13 cellular contexts compared by ENCODE assay signal in genomic region chr17:66310528-66311148, GRCh38. TPM values are rescaled to one million over a fixed set of nuclear protein-coding genes. Genes with fewer than 3 reads are reported as not detected.
DNase-seq lines count a peak whose midpoint lies in the region; ATAC-seq, FAIRE-seq and TF ChIP-seq lines count a peak whose summit lies in the region.
"Had no signal": no experiment of that assay in that cellular context is flagged by ENCODE, and none has a peak within 500 bp of the region (broad histone marks: within the 10 kb centered on the region; RNA-seq: fewer than 3 reads in every experiment).

No MANE protein-coding gene starts in this region.

- peaks cover 96% of the 10 kb centered on the region for H3K4me1 Mint-ChIP-seq in activated T-cell treated with anti-CD3 and anti-CD28 coated beads, Interleukin-2, amount 50 U/mL, for 72 hours (ENCODE audit: low read depth)

- no peak overlapping the region for H3K4me2 ChIP-seq in keratinocyte (ENCODE audit: control insufficient read depth, extremely low read depth, insufficient read depth, low read depth, low read length)

- no peak overlapping the region for H3K9ac ChIP-seq in keratinocyte (ENCODE audit: control insufficient read depth, extremely low read depth, insufficient read depth, low read length)

- dilution Hi-C loops in keratinocyte (cut with MboI; ENCODE audit: extremely low pct_ligation_motif_present, low sequenced_read_pairs): no loop called here

- peak overlapping the region; percentile 80 to 93 for H3K4me3 Mint-ChIP-seq in activated T-cell treated with anti-CD3 and anti-CD28 coated beads, Interleukin-2, amount 50 U/mL, for 72 hours
- H3K4me3 Mint-ChIP-seq: effector memory CD8-positive, alpha-beta T cell had no signal

- no peaks in the 10 kb centered on the region for H3K79me2 ChIP-seq in keratinocyte (ENCODE audit: control insufficient read depth, insufficient read depth, low read length)

- H3K36me3 ChIP-seq in BE2C (no peaks in the 10 kb centered on the region), keratinocyte (ENCODE audit: control insufficient read depth in 2 of 2, extremely low read depth in 1 of 2, insufficient read depth in 2 of 2, low read length in 2 of 2) (no peaks in the 10 kb centered on the region), left lung (no peaks in the 10 kb centered on the region)

- H3K9me1 ChIP-seq in keratinocyte (ENCODE audit: control insufficient read depth, extremely low read depth, insufficient read depth, low read length): no peaks in the 10 kb centered on the region

- H4K20me1 ChIP-seq in keratinocyte (ENCODE audit: control insufficient read depth, extremely low read depth, insufficient read depth, low read length): no peaks in the 10 kb centered on the region

- ATAC-seq in activated T-cell treated with anti-CD3 and anti-CD28 coated beads, Interleukin-2, amount 50 U/mL, for 72 hours (replicated peaks in 1 of 2): peak; percentile 42 to 51
- ATAC-seq in HG03442 (IDR thresholded peaks at IDR 0.05; ENCODE audit: unreplicated experiment) (no peak), left lung (no peak)
- ATAC-seq: effector memory CD8-positive, alpha-beta T cell; right cardiac atrium had no signal

- TF ChIP-seq CTCF in BE2C (IDR thresholded peaks at IDR 0.05; ENCODE audit: low read depth, low read length) (peak; percentile 37), GM12872 (IDR thresholded peaks at IDR 0.05; ENCODE audit: insufficient read depth, low read depth, low read length) (0 out of 3 replicates have a peak, but pooled peaks have one; percentile 7), keratinocyte (optimal IDR thresholded peaks at IDR 0.05 in 1 of 3, IDR thresholded peaks at IDR 0.05 in 1 of 3, conservative IDR thresholded peaks at IDR 0.05 in 1 of 3; ENCODE audit: extremely low read depth in 1 of 3, insufficient read depth in 2 of 3, low read length in 3 of 3) (peak in 2 of 3 experiments; percentile 10 to 30), left lung (IDR thresholded peaks at IDR 0.05) (no peak)

- no peak overlapping the region for H2AFZ ChIP-seq in keratinocyte (ENCODE audit: control insufficient read depth, low read length)

- no peaks in the 10 kb centered on the region for H3K9me3 ChIP-seq in BE2C
- H3K9me3 ChIP-seq in keratinocyte (ENCODE audit: control insufficient read depth, low read depth, low read length): no peaks in the 10 kb centered on the region
- H3K9me3 ChIP-seq in left lung: no peaks in the 10 kb centered on the region

- H3K9me3 Mint-ChIP-seq in activated T-cell treated with anti-CD3 and anti-CD28 coated beads, Interleukin-2, amount 50 U/mL, for 72 hours: no peaks in the 10 kb centered on the region
- H3K9me3 Mint-ChIP-seq: effector memory CD8-positive, alpha-beta T cell had no signal

- H3K27ac Mint-ChIP-seq in activated T-cell treated with anti-CD3 and anti-CD28 coated beads, Interleukin-2, amount 50 U/mL, for 72 hours: peak overlapping the region; percentile 98

- FAIRE-seq in keratinocyte (lab: Jason Lieb, UNC): no peak
- FAIRE-seq: GM12878 had no signal

- intact Hi-C loops in left lung (cut with DNase I): no loop called here

- H3K27ac ChIP-seq in keratinocyte (ENCODE audit: control insufficient read depth, insufficient read depth, low read length): no peak overlapping the region
- no peak overlapping the region for H3K27ac ChIP-seq in left lung

- H3K27me3 Mint-ChIP-seq in activated T-cell treated with anti-CD3 and anti-CD28 coated beads, Interleukin-2, amount 50 U/mL, for 72 hours (ENCODE audit: low read depth): no peaks in the 10 kb centered on the region
- H3K27me3 Mint-ChIP-seq: effector memory CD8-positive, alpha-beta T cell had no signal

- H3K4me1 ChIP-seq in BE2C (peaks cover 11% of the 10 kb centered on the region), keratinocyte (ENCODE audit: control insufficient read depth, extremely low read depth, insufficient read depth, low read length) (no peaks in the 10 kb centered on the region), left lung (no peaks in the 10 kb centered on the region)

- DNase-seq in BE2C (no peak), keratinocyte (ENCODE audit: low read depth, low spot score) (no peak), NCI-H748 (lab: John Stamatoyannopoulos, UW; ENCODE audit: unreplicated experiment) (no peak), NCI-H1694 treated with DMSO at 0.1 percent for 48 hours (lab: John Stamatoyannopoulos, UW) (no peak), left lung (no peak)
- DNase-seq in activated T-cell treated with anti-CD3 and anti-CD28 coated beads, Interleukin-2, amount 50 U/mL, for 72 hours: peak; percentile 40 to 53
- DNase-seq: activated CD4-positive, CD25-positive, alpha-beta regulatory T cell treated with anti-CD3 and anti-CD28 coated beads, Interleukin-2, amount 50 U/mL, for 72 hours; aorta; effector memory CD8-positive, alpha-beta T cell; right cardiac atrium had no signal

- peaks cover 12 to 43% of the 10 kb centered on the region in 2 donors for H3K36me3 Mint-ChIP-seq in activated T-cell treated with anti-CD3 and anti-CD28 coated beads, Interleukin-2, amount 50 U/mL, for 72 hours (ENCODE audit: insufficient read depth in 2 of 2)

- no peak overlapping the region for H3K4me3 ChIP-seq in BE2C (ENCODE audit: low read depth, low read length)
- H3K4me3 ChIP-seq in keratinocyte (ENCODE audit: control insufficient read depth in 2 of 3, extremely low read depth in 1 of 3, insufficient read depth in 2 of 3, low read depth in 1 of 3, low read length in 3 of 3): no peak overlapping the region
- no peak overlapping the region for H3K4me3 ChIP-seq in left lung
- H3K4me3 ChIP-seq: GM12878 had no signal

- H3K27me3 ChIP-seq in BE2C: no peaks in the 10 kb centered on the region
- H3K27me3 ChIP-seq in keratinocyte (ENCODE audit: control insufficient read depth, extremely low read depth, insufficient read depth, low read length): no peaks in the 10 kb centered on the region
- no peaks in the 10 kb centered on the region for H3K27me3 ChIP-seq in left lung

RNA-seq across cellular contexts. Expression of gene PRKCA, which starts 8.2 kb away (rescaled TPM):
- 38.2 TPM for polyA plus RNA-seq in BE2C (2012; ENCODE audit: insufficient read depth, insufficient read length, low read depth)
- total RNA-seq in activated T-cell treated with anti-CD3 and anti-CD28 coated beads, Interleukin-2, amount 50 U/mL, for 72 hours: 100 to 1,000 TPM; 126 to 138 TPM
- polyA plus RNA-seq in keratinocyte: 2.4 to 3.8 TPM (median 3.6 TPM) in 3 replicates
- polyA plus RNA-seq in keratinocyte (2011; ENCODE audit: low read depth): 2.1 TPM
- 1.9 and 2.8 TPM in 2 replicates for polyA plus RNA-seq in keratinocyte (2011; cell fraction: cytosol; rRNA removed)
- polyA plus RNA-seq in keratinocyte (2011; cell fraction: nucleus; rRNA removed): 4.9 and 5.6 TPM in 2 replicates
- 1.9 and 2.4 TPM in 2 replicates for polyA plus RNA-seq in keratinocyte (2012; ENCODE audit: low replicate concordance)
- polyA minus RNA-seq in keratinocyte: 4.1 to 6.6 TPM (median 4.6 TPM) in 3 replicates
- 2.5 TPM for polyA minus RNA-seq in keratinocyte (2011; cell fraction: cytosol; rRNA and poly(A)+ RNA removed)
- polyA minus RNA-seq in keratinocyte (2011; cell fraction: nucleus; rRNA and poly(A)+ RNA removed): 5.4 and 7.7 TPM in 2 replicates
- 10 to 100 TPM; 20.6 to 30.4 TPM for total RNA-seq in left lung

Comparison
In these comparisons a context has a peak if more than half of its experiments do, and no peak if none do; other contexts are left out.
1. DNase-seq: peak in activated T-cell treated with anti-CD3 and anti-CD28 coated beads, Interleukin-2, amount 50 U/mL, for 72 hours (2 of 2); none in BE2C (single experiment), keratinocyte (single experiment), NCI-H748 (single experiment), NCI-H1694 treated with DMSO at 0.1 percent for 48 hours (single experiment) and left lung (0 of 2).
2. CTCF ChIP-seq: peak in BE2C (single experiment), GM12872 (single experiment) and keratinocyte (2 of 3); none in left lung (0 of 2).
3. ATAC-seq: peak in activated T-cell treated with anti-CD3 and anti-CD28 coated beads, Interleukin-2, amount 50 U/mL, for 72 hours (2 of 2); none in HG03442 (single experiment) and left lung (single experiment).
4. RNA of gene PRKCA, which starts 8.2 kb away (total RNA-seq): 126 to 138 TPM in activated T-cell treated with anti-CD3 and anti-CD28 coated beads, Interleukin-2, amount 50 U/mL, for 72 hours; 20.6 to 30.4 TPM in left lung; every median in the first group is over 4 times any median in the second.